Comparison of ENCODE assay signal across 10 cellular contexts in the genomic region with DNA sequence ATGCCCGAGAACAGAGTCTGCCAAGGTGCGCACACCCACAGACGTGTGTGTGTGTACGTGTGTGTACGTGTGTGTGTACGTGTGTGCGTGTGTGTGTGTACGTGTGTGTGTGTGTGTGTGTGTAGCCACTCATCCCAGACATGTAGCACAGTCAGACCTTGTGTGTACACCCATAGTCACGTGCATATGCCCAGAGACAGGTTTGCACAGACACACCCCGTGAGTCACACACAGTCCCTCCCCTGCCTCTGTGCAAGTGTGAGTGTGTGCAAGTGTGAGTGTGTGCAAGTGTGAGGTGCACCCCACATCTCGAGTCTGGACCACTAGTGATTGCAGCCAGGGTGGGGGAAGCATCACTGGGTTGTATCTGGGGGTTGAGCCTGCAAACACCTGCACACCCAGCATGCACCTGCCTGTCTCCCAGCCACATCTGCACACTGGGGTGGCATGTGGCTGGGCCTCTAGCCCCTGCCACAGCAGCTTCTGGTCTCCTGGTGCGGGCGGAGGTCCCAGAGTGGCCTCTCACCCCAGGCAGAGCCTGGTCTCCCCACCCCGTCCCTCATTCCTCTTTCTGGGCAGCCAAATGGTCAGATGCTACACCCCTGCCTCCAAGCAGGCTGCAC. TPM values are rescaled to one million over a fixed set of nuclear protein-coding genes. Genes with fewer than 3 reads are reported as not detected.
DNase-seq lines count a peak whose midpoint lies in the region; TF ChIP-seq lines count a peak whose summit lies in the region.
"Had no signal": no experiment of that assay in that cellular context is flagged by ENCODE, and none has a peak within 500 bp of the region (broad histone marks: within the 10 kb centered on the region; RNA-seq: fewer than 3 reads in every experiment).

No MANE protein-coding gene starts in this region.

- H3K9me3 Mint-ChIP-seq in HFFc6: no peaks in the 10 kb centered on the region

- H3K27ac Mint-ChIP-seq in HFFc6: peak overlapping the region; percentile 91
- H3K27ac Mint-ChIP-seq: activated CD8-positive, alpha-beta T cell treated with anti-CD3 and anti-CD28 coated beads, Interleukin-2, amount 10 ng/mL, durations not matched to agents 7 days and 5 days had no signal

- 73% methylated on average over 14 of the region's 14 CpGs for WGBS in smooth muscle cell (ENCODE audit: low lambda C conversion rate)

- H3K27me3 Mint-ChIP-seq in HFFc6 (ENCODE audit: insufficient read depth): peaks cover 1% of the 10 kb centered on the region

- H2AFZ ChIP-seq in smooth muscle cell (ENCODE audit: low read depth): no peak overlapping the region

- H3K27ac ChIP-seq in smooth muscle cell (ENCODE audit: low read depth): peak overlapping the region; percentile 100

- H3K4me3 Mint-ChIP-seq in HFFc6: peak overlapping the region; percentile 83
- H3K4me3 Mint-ChIP-seq: activated CD8-positive, alpha-beta T cell treated with anti-CD3 and anti-CD28 coated beads, Interleukin-2, amount 10 ng/mL, durations not matched to agents 7 days and 5 days had no signal

- TF ChIP-seq CTCF in HFFc6 (IDR thresholded peaks at IDR 0.05) (no peak), smooth muscle cell (IDR thresholded peaks at IDR 0.05; ENCODE audit: borderline replicate concordance, insufficient read depth, poor library complexity, severe bottlenecking) (no peak)

- H3K9me3 ChIP-seq in adipocyte (ENCODE audit: control insufficient read depth, low read length) (no peaks in the 10 kb centered on the region), iPS-15b (ENCODE audit: control insufficient read depth, insufficient read depth, low read length) (no peaks in the 10 kb centered on the region), smooth muscle cell (replicated peaks; ENCODE audit: low read depth) (no peaks in the 10 kb centered on the region)

- H3K36me3 ChIP-seq in adipocyte (ENCODE audit: control insufficient read depth, insufficient read depth, low read length, severe bottlenecking) (no peaks in the 10 kb centered on the region), iPS-15b (ENCODE audit: control insufficient read depth, insufficient read depth, low read length) (no peaks in the 10 kb centered on the region), smooth muscle cell (ENCODE audit: low read depth) (no peaks in the 10 kb centered on the region)

- no peaks in the 10 kb centered on the region for H3K36me3 Mint-ChIP-seq in HFFc6 (ENCODE audit: low read depth)

- H3K79me2 ChIP-seq in smooth muscle cell (ENCODE audit: low read depth): peaks cover 8% of the 10 kb centered on the region

- peak overlapping the region; percentile 88 for H3K9ac ChIP-seq in adipocyte (ENCODE audit: low read length)
- H3K9ac ChIP-seq in iPS-15b (ENCODE audit: low read depth, low read length): peak overlapping the region; percentile 24
- no peak overlapping the region for H3K9ac ChIP-seq in smooth muscle cell (ENCODE audit: low read depth)

- H3K4me2 ChIP-seq in smooth muscle cell: peak overlapping the region; percentile 78

- no peaks in the 10 kb centered on the region for H4K20me1 ChIP-seq in smooth muscle cell (ENCODE audit: low read depth)

- DNase-seq in HFFc6: peak; percentile 34
- DNase-seq in adipocyte (ENCODE audit: low read depth): no peak
- no peak for DNase-seq in smooth muscle cell (lab: John Stamatoyannopoulos, UW; ENCODE audit: unreplicated experiment)
- DNase-seq in activated gamma-delta T cell (lab: John Stamatoyannopoulos, UW): no peak
- no peak for DNase-seq in SKM-1 (lab: John Stamatoyannopoulos, UW; ENCODE audit: unreplicated experiment)
- DNase-seq in cerebellar cortex (ENCODE audit: low spot score): no peak
- DNase-seq in NCI-H2196 treated with DMSO at 0.1 percent for 48 hours (lab: John Stamatoyannopoulos, UW; ENCODE audit: unreplicated experiment): no peak
- DNase-seq: activated CD8-positive, alpha-beta T cell treated with anti-CD3 and anti-CD28 coated beads, Interleukin-2, amount 10 ng/mL, durations not matched to agents 7 days and 5 days; effector CD8-positive, alpha-beta T cell had no signal

- H3K4me3 ChIP-seq in adipocyte (ENCODE audit: low read length): peak overlapping the region; percentile 69
- H3K4me3 ChIP-seq in iPS-15b (ENCODE audit: low read depth, low read length): no peak overlapping the region
- H3K4me3 ChIP-seq in smooth muscle cell: no peak overlapping the region

- no peaks in the 10 kb centered on the region for H3K27me3 ChIP-seq in adipocyte (replicated peaks; ENCODE audit: control insufficient read depth, insufficient read depth, low read length)
- no peaks in the 10 kb centered on the region for H3K27me3 ChIP-seq in iPS-15b (ENCODE audit: control insufficient read depth, insufficient read depth, low read length)
- no peaks in the 10 kb centered on the region for H3K27me3 ChIP-seq in smooth muscle cell (ENCODE audit: low read depth)

- H3F3A ChIP-seq in smooth muscle cell (ENCODE audit: low read depth): peaks cover 30% of the 10 kb centered on the region

- peaks cover 38% of the 10 kb centered on the region for H3K4me1 Mint-ChIP-seq in HFFc6 (ENCODE audit: low read depth)

- peaks cover 60% of the 10 kb centered on the region for H3K4me1 ChIP-seq in adipocyte (ENCODE audit: control insufficient read depth, insufficient read depth, low read length)
- H3K4me1 ChIP-seq in iPS-15b (ENCODE audit: control insufficient read depth, insufficient read depth, low read length): no peaks in the 10 kb centered on the region
- peaks cover 26% of the 10 kb centered on the region for H3K4me1 ChIP-seq in smooth muscle cell (ENCODE audit: low read depth)

RNA-seq across cellular contexts. Expression of gene BAHCC1, which starts 23.6 kb away (rescaled TPM):
- 1 to 10 TPM; 7.3 to 9.7 (median 8.3) TPM for total RNA-seq in HFFc6 (2021; fragmentation: NEBNext Ultra II Directional; extraction: Animal tissue kit (Norgen Biotek cat#: 25700))
- 4.6 and 5.4 TPM in 2 replicates for total RNA-seq in smooth muscle cell
- polyA plus RNA-seq in smooth muscle cell: 3.2 and 3.9 TPM in 2 replicates
